8 cellular contexts compared by ENCODE assay signal in genomic region chr10:97335188-97335619, GRCh38. TPM values are rescaled to one million over a fixed set of nuclear protein-coding genes. Genes with fewer than 3 reads are reported as not detected.
DNase-seq lines count a peak whose midpoint lies in the region; ATAC-seq and TF ChIP-seq lines count a peak whose summit lies in the region.

No MANE protein-coding gene starts in this region.

- peak overlapping the region; percentile 75 for H3K4me3 ChIP-seq in AG04449 (ENCODE audit: low read depth, low read length)
- peak overlapping the region; percentile 73 for H3K4me3 ChIP-seq in cardiac fibroblast (replicated peaks in 1 of 2; ENCODE audit: low read depth in 2 of 2, low read length in 2 of 2)

- peaks cover 28 to 40% (median 33%) of the 10 kb centered on the region in 3 donors for H3K4me1 Mint-ChIP-seq in naive B cell

- CTCF ChIA-PET in AG04449 (lab: Yijun Ruan, JAX): interaction anchor here (5.3 kb wide), 1 partner anchor 17 kb away, joined by 32 read pairs; the partner anchor contains the start of gene FRAT1

- ATAC-seq in HG03378 (IDR thresholded peaks at IDR 0.05; ENCODE audit: unreplicated experiment): peak; percentile 11
- peak; percentile 5 to 6 for ATAC-seq in naive B cell (ENCODE audit: low read depth in 2 of 2)
- ATAC-seq in HG03097 (IDR thresholded peaks at IDR 0.05; ENCODE audit: low FRiP score, unreplicated experiment): no peak

- no peaks in the 10 kb centered on the region for H3K9me3 Mint-ChIP-seq in naive B cell

- POLR2A ChIA-PET in AG04449 (lab: Yijun Ruan, JAX): no interaction called here

- H3K27me3 Mint-ChIP-seq in naive B cell: no peaks in the 10 kb centered on the region

- peak overlapping the region; percentile 39 to 98 (median 80) for H3K27ac Mint-ChIP-seq in naive B cell

- TF ChIP-seq CTCF in AG04449 (IDR thresholded peaks at IDR 0.05; ENCODE audit: insufficient read depth, low read length, missing control alignments) (no peak), cardiac fibroblast (IDR thresholded peaks at IDR 0.05; ENCODE audit: low read depth, low read length) (no peak)

- DNase-seq in AG04449 (ENCODE audit: low read depth, low spot score) (no peak), cardiac fibroblast (ENCODE audit: low read depth in 2 of 2) (no peak), naive B cell (no peak), NCI-H526 treated with DMSO at 0.1 percent for 48 hours (lab: John Stamatoyannopoulos, UW) (no peak), activated gamma-delta T cell treated with Interleukin-2 at 50 U/mL for 16 hours (no peak), NCI-H524 treated with DMSO at 0.1 percent for 48 hours (lab: John Stamatoyannopoulos, UW) (no peak)

- peak overlapping the region; percentile 78 to 94 (median 85) for H3K4me3 Mint-ChIP-seq in naive B cell

- peaks cover 6 to 7% of the 10 kb centered on the region in 2 donors for H3K36me3 Mint-ChIP-seq in naive B cell

RNA-seq across cellular contexts. Expression of gene FRAT2, which starts 0.7 kb away (rescaled TPM):
- 10 to 100 TPM in 4 of 6 donors, 1 to 10 TPM in 2; 7.0 to 19.1 (median 14.3) TPM for polyA plus RNA-seq in naive B cell (ENCODE audit: low read depth in 6 of 6)

RNA-seq across cellular contexts. Expression of gene FRAT1, which starts 16.1 kb away (rescaled TPM):
- 10 to 100 TPM in 4 of 6 donors, 1 to 10 TPM in 2; 7.4 to 15.7 (median 10.8) TPM for polyA plus RNA-seq in naive B cell (ENCODE audit: low read depth in 6 of 6)

RNA-seq across cellular contexts. Expression of gene ARHGAP19, which starts 42.8 kb away (rescaled TPM):
- polyA plus RNA-seq in naive B cell (ENCODE audit: low read depth in 6 of 6): 10 to 100 TPM in 3 of 6 donors, 1 to 10 TPM in 3; 6.2 to 19.3 (median 9.4) TPM
